Comparison of ENCODE assay signal across 9 cellular contexts in the genomic region with DNA sequence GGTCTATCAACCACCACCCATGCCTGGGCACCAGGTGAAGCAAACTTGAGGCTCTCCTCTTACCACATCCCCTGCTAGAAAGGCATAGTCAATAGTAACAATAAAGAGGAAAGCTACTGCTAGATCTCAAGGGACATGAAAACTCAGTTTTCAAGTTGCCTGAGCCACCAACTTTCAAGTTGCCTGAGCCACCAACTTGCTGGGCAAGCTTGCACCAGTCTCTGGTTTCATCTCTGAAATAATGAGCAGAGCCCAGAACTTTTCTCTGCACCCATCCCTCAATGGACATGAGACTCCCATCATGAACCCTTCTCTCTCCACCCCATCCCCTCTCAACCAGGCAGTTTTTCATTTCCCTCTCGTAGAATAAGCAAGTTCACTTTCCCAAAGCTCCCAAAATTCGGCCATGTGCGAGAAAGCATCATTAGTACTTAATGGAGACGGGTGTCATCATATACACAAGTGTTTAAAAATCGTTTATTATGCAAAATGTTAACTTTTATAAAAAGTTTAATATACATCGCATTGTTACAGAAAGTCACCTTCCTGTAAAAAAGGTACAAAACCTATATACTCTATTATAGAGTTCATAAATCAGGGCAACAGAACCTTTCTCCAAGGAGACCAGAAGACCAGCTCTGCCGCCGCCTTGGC. TPM values are rescaled to one million over a fixed set of nuclear protein-coding genes. Genes with fewer than 3 reads are reported as not detected.
DNase-seq lines count a peak whose midpoint lies in the region; ATAC-seq and TF ChIP-seq lines count a peak whose summit lies in the region.
"Had no signal": no experiment of that assay in that cellular context is flagged by ENCODE, and none has a peak within 500 bp of the region (broad histone marks: within the 10 kb centered on the region; RNA-seq: fewer than 3 reads in every experiment).

No MANE protein-coding gene starts in this region.

- CTCF ChIA-PET in CD4-positive, alpha-beta T cell (lab: Charles Lee): interaction anchor here (1.1 to 8.9 kb wide), 4 partner anchors 13 to 80 kb away, joined by 3 to 81 read pairs (median 13); no protein-coding TSS in a partner anchor

- no peaks in the 10 kb centered on the region for H3K27me3 Mint-ChIP-seq in CD4-positive, alpha-beta T cell
- peaks cover 11% of the 10 kb centered on the region for H3K27me3 Mint-ChIP-seq in neural progenitor cell (ENCODE audit: insufficient read depth, low read depth)

- WGBS in ectodermal cell, 2 experiments: 4 to 13% methylated on average over 4 of the region's 8 CpGs

- H3K4me3 ChIP-seq in OCI-LY1 (ENCODE audit: low read depth, low read length, poor library complexity, severe bottlenecking): peak overlapping the region; percentile 95
- H3K4me3 ChIP-seq in ectodermal cell (ENCODE audit: insufficient read depth, low read depth, low read length): peak overlapping the region; percentile 87
- H3K4me3 ChIP-seq in neural progenitor cell: peak overlapping the region; percentile 91

- intact Hi-C loops in CD4-positive, alpha-beta T cell (cut with DNase I, micrococcal nuclease): loop anchor here (2.0 to 10.0 kb wide), 3 partner anchors 61 to 417 kb away; no protein-coding TSS in a partner anchor

- POLR2A ChIA-PET in CD4-positive, alpha-beta T cell (lab: Charles Lee): interaction anchor here (0.6 to 9.6 kb wide), 9 partner anchors 10 to 76 kb away, joined by 5 to 314 read pairs (median 29); no protein-coding TSS in a partner anchor

- no peaks in the 10 kb centered on the region for H3K9me2 ChIP-seq in OCI-LY1 (ENCODE audit: low read depth, low read length)

- peak overlapping the region; percentile 92 for H3K9ac ChIP-seq in OCI-LY1 (ENCODE audit: low read length)
- H3K9ac ChIP-seq in neural progenitor cell: peak overlapping the region; percentile 73

- H3K36me3 ChIP-seq in OCI-LY1 (ENCODE audit: insufficient read depth, low read length) (peaks cover 25% of the 10 kb centered on the region), ectodermal cell (ENCODE audit: control insufficient read depth, insufficient read depth, low read length) (peaks cover 13% of the 10 kb centered on the region), neural progenitor cell (no peaks in the 10 kb centered on the region)

- TF ChIP-seq CTCF in CD4-positive, alpha-beta T cell (IDR thresholded peaks at IDR 0.05): no peak
- TF ChIP-seq CTCF in OCI-LY1 (IDR thresholded peaks at IDR 0.05; ENCODE audit: low read length) (no peak), neural progenitor cell (IDR thresholded peaks at IDR 0.05) (no peak)

- H4K20me1 ChIP-seq in OCI-LY1 (ENCODE audit: insufficient read depth, low read length) (no peaks in the 10 kb centered on the region), neural progenitor cell (ENCODE audit: low read depth) (peaks cover 44% of the 10 kb centered on the region)

- H3K27me3 ChIP-seq in CD4-positive, alpha-beta T cell (ENCODE audit: control insufficient read depth, insufficient read depth, low read length): no peaks in the 10 kb centered on the region
- H3K27me3 ChIP-seq in OCI-LY1 (ENCODE audit: insufficient read depth, low read length): no peaks in the 10 kb centered on the region
- peaks cover 14% of the 10 kb centered on the region for H3K27me3 ChIP-seq in ectodermal cell (ENCODE audit: control insufficient read depth, insufficient read depth, low read length, poor library complexity, severe bottlenecking)
- H3K27me3 ChIP-seq in neural progenitor cell: peaks cover 14% of the 10 kb centered on the region

- H3K4me3 Mint-ChIP-seq in CD4-positive, alpha-beta T cell: peak overlapping the region; percentile 90
- H3K4me3 Mint-ChIP-seq in neural progenitor cell: peak overlapping the region; percentile 91

- no peaks in the 10 kb centered on the region for H3K9me3 Mint-ChIP-seq in CD4-positive, alpha-beta T cell
- H3K9me3 Mint-ChIP-seq in neural progenitor cell: no peaks in the 10 kb centered on the region

- peak overlapping the region; percentile 96 for H3K27ac Mint-ChIP-seq in CD4-positive, alpha-beta T cell
- H3K27ac Mint-ChIP-seq in neural progenitor cell: no peak overlapping the region

- peak overlapping the region; percentile 87 for H3K4me2 ChIP-seq in OCI-LY1 (ENCODE audit: low read length)
- peak overlapping the region; percentile 90 for H3K4me2 ChIP-seq in neural progenitor cell

- no peaks in the 10 kb centered on the region for H3K9me3 ChIP-seq in CD4-positive, alpha-beta T cell (ENCODE audit: control insufficient read depth, low read length)
- no peaks in the 10 kb centered on the region for H3K9me3 ChIP-seq in OCI-LY1 (ENCODE audit: low read length)
- H3K9me3 ChIP-seq in ectodermal cell (ENCODE audit: control insufficient read depth, low read length): no peaks in the 10 kb centered on the region
- no peaks in the 10 kb centered on the region for H3K9me3 ChIP-seq in neural progenitor cell (ENCODE audit: low read depth)

- peaks cover 25% of the 10 kb centered on the region for H3F3A ChIP-seq in OCI-LY1 (ENCODE audit: insufficient read depth, low read length)
- peaks cover 89% of the 10 kb centered on the region for H3F3A ChIP-seq in neural progenitor cell (ENCODE audit: low read depth)

- ATAC-seq in CD4-positive, alpha-beta T cell (ENCODE audit: poor library complexity): no peak
- no peak for ATAC-seq in HG02970 (IDR thresholded peaks at IDR 0.05; ENCODE audit: low FRiP score, unreplicated experiment)

- H2AFZ ChIP-seq in OCI-LY1 (ENCODE audit: low read length) (no peak overlapping the region), neural progenitor cell (replicated peaks) (no peak overlapping the region)

- H3K79me2 ChIP-seq in OCI-LY1 (ENCODE audit: insufficient read depth, low read length): peaks cover 14% of the 10 kb centered on the region
- peaks cover 52% of the 10 kb centered on the region for H3K79me2 ChIP-seq in neural progenitor cell (ENCODE audit: low read depth)

- H3K27ac ChIP-seq in CD4-positive, alpha-beta T cell (ENCODE audit: low read depth, low read length): peak overlapping the region; percentile 86
- H3K27ac ChIP-seq in OCI-LY1 (ENCODE audit: low read depth, low read length, poor library complexity, severe bottlenecking): peak overlapping the region; percentile 91
- no peak overlapping the region for H3K27ac ChIP-seq in ectodermal cell (ENCODE audit: insufficient read depth, low read depth, low read length, poor library complexity, severe bottlenecking)
- peak overlapping the region; percentile 100 for H3K27ac ChIP-seq in neural progenitor cell

- H3K4me1 ChIP-seq in OCI-LY1 (ENCODE audit: insufficient read depth, low read length, severe bottlenecking) (peaks cover 75% of the 10 kb centered on the region), ectodermal cell (ENCODE audit: control insufficient read depth, insufficient read depth, low read length) (peaks cover 58% of the 10 kb centered on the region), neural progenitor cell (peaks cover 61% of the 10 kb centered on the region)

- peaks cover 82% of the 10 kb centered on the region for H3K4me1 Mint-ChIP-seq in CD4-positive, alpha-beta T cell (ENCODE audit: low read depth)
- peaks cover 75% of the 10 kb centered on the region for H3K4me1 Mint-ChIP-seq in neural progenitor cell

- DNase-seq in CD4-positive, alpha-beta T cell: no peak
- DNase-seq in neural progenitor cell (ENCODE audit: low spot score) (no peak), activated gamma-delta T cell treated with Interleukin-2 at 50 U/mL for 16 hours (no peak), Ammon's horn (ENCODE audit: low spot score) (no peak)
- DNase-seq in central memory CD4-positive, alpha-beta T cell: no peak
- DNase-seq: activated CD4-positive, alpha-beta T cell treated with anti-CD3 and anti-CD28 coated beads for 4 hours had no signal

- H3K36me3 Mint-ChIP-seq in CD4-positive, alpha-beta T cell (ENCODE audit: low read depth): peaks cover 26% of the 10 kb centered on the region
- H3K36me3 Mint-ChIP-seq in neural progenitor cell: peaks cover 15% of the 10 kb centered on the region

RNA-seq across cellular contexts. Expression of a gene that starts 1.7 kb away (rescaled TPM):
- 10 to 100 TPM; 89.8 to 90.4 TPM for total RNA-seq in CD4-positive, alpha-beta T cell
- polyA plus RNA-seq in ectodermal cell (2013, experiment 1 of 4): 294 TPM
- 317 TPM for polyA plus RNA-seq in ectodermal cell (2013, experiment 2 of 4)
- polyA plus RNA-seq in ectodermal cell (2013, experiment 3 of 4): 408 TPM
- polyA plus RNA-seq in ectodermal cell (2013, experiment 4 of 4): 442 TPM
- 99.9 and 235 TPM in 2 replicates for total RNA-seq in neural progenitor cell (ENCODE audit: low replicate concordance)

RNA-seq across cellular contexts. Expression of a gene that starts 26.6 kb away (rescaled TPM):
- under 1 TPM; 0.50 to 0.69 TPM for total RNA-seq in CD4-positive, alpha-beta T cell
- 8.1 TPM for polyA plus RNA-seq in ectodermal cell (2013, experiment 1 of 4)
- polyA plus RNA-seq in ectodermal cell (2013, experiment 2 of 4): 8.1 TPM
- polyA plus RNA-seq in ectodermal cell (2013, experiment 3 of 4): 4.9 TPM
- polyA plus RNA-seq in ectodermal cell (2013, experiment 4 of 4): 5.3 TPM
- 3.4 and 7.0 TPM in 2 replicates for total RNA-seq in neural progenitor cell (ENCODE audit: low replicate concordance)
